In the genomic region with DNA sequence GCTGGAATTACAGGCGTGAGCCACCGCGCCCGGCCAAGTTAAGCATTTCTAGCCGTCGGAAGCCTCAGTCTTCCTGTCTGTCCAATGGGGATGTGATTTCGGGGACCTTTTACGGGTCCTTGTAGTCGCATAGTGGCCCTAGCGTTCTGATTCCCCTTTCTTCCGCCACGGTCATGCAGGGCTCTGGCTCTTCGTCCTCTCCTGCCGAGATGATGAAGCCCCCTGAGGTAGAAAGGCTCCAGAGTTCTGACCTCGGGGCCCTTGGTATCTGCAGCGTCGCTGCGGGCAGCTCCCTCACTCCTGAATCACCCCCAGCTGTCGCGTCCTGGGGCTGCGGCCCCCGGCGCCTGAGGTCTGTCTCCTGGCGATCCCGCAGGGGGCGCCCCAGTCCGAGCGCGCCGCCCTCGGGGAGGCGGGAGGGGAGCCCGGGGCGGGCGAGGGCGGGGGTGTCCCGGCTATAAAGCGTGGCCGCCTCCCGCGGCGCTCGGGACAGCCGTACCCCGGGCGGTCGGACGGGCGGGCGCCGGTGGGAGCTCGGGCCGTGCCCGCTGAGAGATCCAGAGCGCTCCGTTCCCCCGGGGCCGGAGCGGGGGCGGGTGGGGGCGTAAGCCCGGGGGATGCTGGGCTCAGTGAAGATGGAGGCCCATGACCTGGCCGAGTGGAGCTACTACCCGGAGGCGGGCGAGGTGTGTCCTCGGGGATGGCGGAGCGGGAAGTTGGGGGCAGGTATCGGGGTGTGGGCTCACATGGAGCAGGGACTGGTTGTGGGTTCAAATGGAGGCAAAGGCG, we compare ENCODE assay signal across 8 cellular contexts. TPM values are rescaled to one million over a fixed set of nuclear protein-coding genes. Genes with fewer than 3 reads are reported as not detected.
A peak's percentile ranks its signal among the peaks of the same experiment; 100 is the strongest.
DNase-seq lines count a peak whose midpoint lies in the region; ATAC-seq and TF ChIP-seq lines count a peak whose summit lies in the region.

A gene (plus strand): TSS at position 487 of the 789 bp plus-strand sequence. CDS start 131 bp downstream, at position 618.

- peaks cover 0 to 2% (median 0%) of the 10 kb centered on the region in 3 donors for H3K9me3 Mint-ChIP-seq in IgD-negative memory B cell

- H3K27ac ChIP-seq in WERI-Rb-1: no peak within 1 kb of the TSS

- peak; percentile 40 for ATAC-seq in stimulated activated naive CD8-positive, alpha-beta T cell treated with anti-CD3 and anti-CD28 coated beads, Interleukin-15, Interleukin-2, amounts not matched to agents 100 U/mL and 50 U/mL, for 24 hours
- ATAC-seq in GM21723 (IDR thresholded peaks at IDR 0.05; ENCODE audit: unreplicated experiment): no peak

- peaks cover 16% of the 10 kb centered on the region for H3K27me3 Mint-ChIP-seq in IgD-negative memory B cell

- DNase-seq in DMS 273 (lab: John Stamatoyannopoulos, UW; ENCODE audit: unreplicated experiment) (peak; percentile 88), DMS 273 treated with DMSO at 0.1 percent for 48 hours (lab: John Stamatoyannopoulos, UW) (no peak), WERI-Rb-1 (peak; percentile 77), dermis blood vessel endothelial cell (peak; percentile 61), medulla oblongata (ENCODE audit: extremely low spot score) (peak; percentile 36)
- DNase-seq in stimulated activated naive CD8-positive, alpha-beta T cell treated with anti-CD3 and anti-CD28 coated beads, Interleukin-15, Interleukin-2, amounts not matched to agents 100 U/mL and 50 U/mL, for 24 hours: peak; percentile 79

- H3K4me1 Mint-ChIP-seq in IgD-negative memory B cell: peaks cover 14 to 22% (median 14%) of the 10 kb centered on the region in 3 donors

- peak; percentile 61 for TF ChIP-seq CTCF in WERI-Rb-1 (IDR thresholded peaks at IDR 0.05; ENCODE audit: low read depth, low read length)

- peaks cover 2% of the 10 kb centered on the region for H3K36me3 Mint-ChIP-seq in IgD-negative memory B cell

- H3K4me3 ChIP-seq in WERI-Rb-1 (ENCODE audit: low read depth, low read length): peak within 1 kb of the TSS; percentile 48

- peak within 1 kb of the TSS; percentile 79 to 98 (median 80) for H3K27ac Mint-ChIP-seq in IgD-negative memory B cell

- H3K27me3 ChIP-seq in WERI-Rb-1 (ENCODE audit: insufficient read depth, low read depth, severe bottlenecking): no peaks in the 10 kb centered on the region

- no peaks in the 10 kb centered on the region for H3K9me3 ChIP-seq in WERI-Rb-1 (ENCODE audit: severe bottlenecking)

- peaks cover 13% of the 10 kb centered on the region for H3K36me3 ChIP-seq in WERI-Rb-1

- peak within 1 kb of the TSS; percentile 89 to 99 (median 94) for H3K4me3 Mint-ChIP-seq in IgD-negative memory B cell

RNA-seq across cellular contexts. Expression of the gene that starts here (rescaled TPM):
- polyA plus RNA-seq in IgD-negative memory B cell: not detected
- total RNA-seq in dermis blood vessel endothelial cell: 0.14 TPM in 1 of 2 replicates, not detected in the other

Comparison
In these comparisons a context has a peak if more than half of its experiments do, and no peak if none do; other contexts are left out.
1. Peak in DNase-seq in dermis blood vessel endothelial cell; RNA of the gene not detected or under 1 TPM.